ENCODE assay signal across 11 cellular contexts in the genomic region with DNA sequence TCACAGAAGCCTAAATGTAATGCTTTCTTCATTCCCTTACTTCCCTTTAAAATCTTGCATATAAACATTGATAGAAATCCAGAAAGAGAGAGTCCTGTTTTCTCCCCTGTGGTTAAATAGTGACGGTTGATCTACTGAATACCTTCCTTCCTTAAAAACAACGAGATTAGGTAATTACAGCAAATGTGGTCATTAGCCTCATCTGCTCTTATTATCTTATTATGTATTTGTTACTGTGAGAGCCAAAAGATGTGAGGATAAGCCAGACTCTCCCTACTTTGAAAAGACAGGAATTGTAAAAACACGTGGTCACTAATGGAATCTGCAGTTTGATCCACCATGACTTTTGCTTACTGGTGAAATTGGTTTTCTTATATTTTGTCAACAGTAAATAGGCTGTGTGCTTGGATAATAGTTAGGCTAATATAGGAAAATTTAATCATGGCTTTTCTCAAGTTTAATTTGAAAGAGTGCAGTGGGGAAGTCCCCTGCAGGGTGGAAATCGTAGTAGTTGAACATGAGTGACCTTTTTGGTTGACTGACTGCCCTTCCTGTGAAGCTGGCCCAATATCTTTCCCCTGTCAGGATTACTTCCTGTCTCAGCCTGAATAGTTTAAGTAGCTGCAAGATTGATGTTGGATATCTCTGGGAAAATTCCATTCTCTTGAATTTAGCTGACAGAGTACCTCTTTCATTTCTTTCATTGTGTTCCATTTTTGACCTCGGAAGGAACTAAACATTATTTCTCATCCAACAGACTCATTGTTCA.
DNase-seq lines count a peak whose midpoint lies in the region; ATAC-seq, FAIRE-seq and TF ChIP-seq lines count a peak whose summit lies in the region.
"Had no signal": no experiment of that assay in that cellular context is flagged by ENCODE, and none has a peak within 500 bp of the region (broad histone marks: within the 10 kb centered on the region; RNA-seq: fewer than 3 reads in every experiment).

No MANE protein-coding gene starts in this region.

- no peaks in the 10 kb centered on the region for H3K27me3 ChIP-seq in A673 (replicated peaks; ENCODE audit: insufficient read depth, low read depth, low read length, poor library complexity)
- no peaks in the 10 kb centered on the region for H3K27me3 ChIP-seq in tibial nerve
- H3K27me3 ChIP-seq in testis = no peaks in the 10 kb centered on the region

- peak; percentile 81 for DNase-seq in A673 (ENCODE audit: low spot score)
- no peak for DNase-seq in GM12892 (ENCODE audit: insufficient read length)
- DNase-seq in left kidney (ENCODE audit: low read depth, low spot score) = peak; percentile 53
- DNase-seq in tibial nerve (ENCODE audit: low spot score in 2 of 2) = no peak
- DNase-seq in testis = no peak
- no peak for DNase-seq in stimulated activated CD4-positive, alpha-beta T cell treated with anti-CD3 and anti-CD28 coated beads, Interleukin-2, amount 100 ng/mL, for 48 hours
- no peak for DNase-seq in NCI-H2196 (lab: John Stamatoyannopoulos, UW; ENCODE audit: unreplicated experiment)
- DNase-seq: C1 segment of cervical spinal cord, hypothalamus had no signal

- H3K4me1 ChIP-seq in A673 (ENCODE audit: insufficient read depth, low read length, poor library complexity, severe bottlenecking) = peaks cover 69% of the 10 kb centered on the region
- peaks cover 3 to 77% (median 45%) of the 10 kb centered on the region in 4 donors for H3K4me1 ChIP-seq in tibial nerve
- peaks cover 14% of the 10 kb centered on the region for H3K4me1 ChIP-seq in testis

- POLR2A ChIA-PET in A673 (lab: Charles Lee; ENCODE audit: low non-redundant PET) = no interaction called here

- CTCF ChIA-PET in A673 (lab: Charles Lee) = no interaction called here

- H3K4me3 ChIP-seq in A673 (ENCODE audit: low read depth, low read length, poor library complexity, severe bottlenecking) = peak overlapping the region; percentile 6
- H3K4me3 ChIP-seq in tibial nerve = no peak overlapping the region
- H3K4me3 ChIP-seq in testis = no peak overlapping the region

- no peaks in the 10 kb centered on the region for H3K9me3 ChIP-seq in A673 (ENCODE audit: low read depth, low read length, poor library complexity, severe bottlenecking)
- no peaks in the 10 kb centered on the region for H3K9me3 ChIP-seq in tibial nerve
- no peaks in the 10 kb centered on the region for H3K9me3 ChIP-seq in testis

- peak; percentile 94 for FAIRE-seq in GM12892 (lab: Jason Lieb, UNC)

- H3K36me3 ChIP-seq in A673 (ENCODE audit: insufficient read depth, low read length, poor library complexity, severe bottlenecking) (no peaks in the 10 kb centered on the region), tibial nerve (no peaks in the 10 kb centered on the region), testis (ENCODE audit: low read depth, missing control alignments) (no peaks in the 10 kb centered on the region)

- no peak for TF ChIP-seq EP300 in tibial nerve (IDR thresholded peaks at IDR 0.05)

- no TSS peak for BruUV-seq in A673 (replicated peaks; lab: Mats Ljungman, UMichigan)

- TF ChIP-seq CTCF in A673 (conservative IDR thresholded peaks at IDR 0.05; ENCODE audit: low read depth, low read length) (no peak), tibial nerve (IDR thresholded peaks at IDR 0.05) (no peak), testis (IDR thresholded peaks at IDR 0.05) (no peak)

- ATAC-seq in SK-N-SH treated with all-trans-retinoic acid at 6 μM for 48 hours = no peak

- intact Hi-C loops in A673 (cut with micrococcal nuclease; ENCODE audit: unreplicated experiment) (loop anchor here (5.0 kb wide), 1 partner anchor 41 kb away; no protein-coding TSS in a partner anchor), testis (cut with DNase I; ENCODE audit: low total_unique reads) (no loop called here)

- WGBS in tibial nerve, 2 donors = 30% methylated on average over 5 of the region's 5 CpGs
- WGBS in testis, 2 donors = 63 to 68% methylated on average over 5 of the region's 5 CpGs

- no peak for TF ChIP-seq POLR2A in GM12892 (IDR thresholded peaks at IDR 0.05; ENCODE audit: low read depth, low read length)
- no peak for TF ChIP-seq POLR2A in tibial nerve (IDR thresholded peaks at IDR 0.05)
- no peak for TF ChIP-seq POLR2A in testis (IDR thresholded peaks at IDR 0.05)

- H3K27ac ChIP-seq in A673 (ENCODE audit: low read depth, low read length, poor library complexity, severe bottlenecking) = peak overlapping the region; percentile 28
- peak overlapping the region in 2 of 4 donors; percentile 8 for H3K27ac ChIP-seq in tibial nerve
- no peak overlapping the region for H3K27ac ChIP-seq in testis
- H3K27ac ChIP-seq: parathyroid adenoma had no signal

TF ChIP-seq in SK-N-SH treated with all-trans-retinoic acid at 6 μM for 48 hours, 23 proteins besides CTCF, POLR2A, EP300 and RAD21:
- TF ChIP-seq, protein P1, sequence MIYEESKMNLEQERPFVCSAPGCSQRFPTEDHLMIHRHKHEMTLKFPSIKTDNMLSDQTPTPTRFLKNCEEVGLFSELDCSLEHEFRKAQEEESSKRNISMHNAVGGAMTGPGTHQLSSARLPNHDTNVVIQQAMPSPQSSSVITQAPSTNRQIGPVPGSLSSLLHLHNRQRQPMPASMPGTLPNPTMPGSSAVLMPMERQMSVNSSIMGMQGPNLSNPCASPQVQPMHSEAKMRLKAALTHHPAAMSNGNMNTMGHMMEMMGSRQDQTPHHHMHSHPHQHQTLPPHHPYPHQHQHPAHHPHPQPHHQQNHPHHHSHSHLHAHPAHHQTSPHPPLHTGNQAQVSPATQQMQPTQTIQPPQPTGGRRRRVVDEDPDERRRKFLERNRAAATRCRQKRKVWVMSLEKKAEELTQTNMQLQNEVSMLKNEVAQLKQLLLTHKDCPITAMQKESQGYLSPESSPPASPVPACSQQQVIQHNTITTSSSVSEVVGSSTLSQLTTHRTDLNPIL (CRISPR knock-in tag; IDR thresholded peaks at IDR 0.05; ENCODE audit: low read depth) = 0 out of 2 replicates have a peak, but pooled peaks have one; percentile 19
- TF ChIP-seq, protein P2, sequence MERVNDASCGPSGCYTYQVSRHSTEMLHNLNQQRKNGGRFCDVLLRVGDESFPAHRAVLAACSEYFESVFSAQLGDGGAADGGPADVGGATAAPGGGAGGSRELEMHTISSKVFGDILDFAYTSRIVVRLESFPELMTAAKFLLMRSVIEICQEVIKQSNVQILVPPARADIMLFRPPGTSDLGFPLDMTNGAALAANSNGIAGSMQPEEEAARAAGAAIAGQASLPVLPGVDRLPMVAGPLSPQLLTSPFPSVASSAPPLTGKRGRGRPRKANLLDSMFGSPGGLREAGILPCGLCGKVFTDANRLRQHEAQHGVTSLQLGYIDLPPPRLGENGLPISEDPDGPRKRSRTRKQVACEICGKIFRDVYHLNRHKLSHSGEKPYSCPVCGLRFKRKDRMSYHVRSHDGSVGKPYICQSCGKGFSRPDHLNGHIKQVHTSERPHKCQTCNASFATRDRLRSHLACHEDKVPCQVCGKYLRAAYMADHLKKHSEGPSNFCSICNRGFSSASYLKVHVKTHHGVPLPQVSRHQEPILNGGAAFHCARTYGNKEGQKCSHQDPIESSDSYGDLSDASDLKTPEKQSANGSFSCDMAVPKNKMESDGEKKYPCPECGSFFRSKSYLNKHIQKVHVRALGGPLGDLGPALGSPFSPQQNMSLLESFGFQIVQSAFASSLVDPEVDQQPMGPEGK (CRISPR knock-in tag; IDR thresholded peaks at IDR 0.05; ENCODE audit: borderline replicate concordance) = no peak
- peak; percentile 35; the same call in 1 of the 2 replicates for TF ChIP-seq PPARA (CRISPR knock-in tag; IDR thresholded peaks at IDR 0.05; ENCODE audit: borderline replicate concordance)
- peak; percentile 67 for TF ChIP-seq TCF4 (CRISPR knock-in tag; IDR thresholded peaks at IDR 0.05; ENCODE audit: borderline replicate concordance)
- no peak for TF ChIP-seq ZNF70 (CRISPR knock-in tag; IDR thresholded peaks at IDR 0.05)
- TF ChIP-seq, protein P3, sequence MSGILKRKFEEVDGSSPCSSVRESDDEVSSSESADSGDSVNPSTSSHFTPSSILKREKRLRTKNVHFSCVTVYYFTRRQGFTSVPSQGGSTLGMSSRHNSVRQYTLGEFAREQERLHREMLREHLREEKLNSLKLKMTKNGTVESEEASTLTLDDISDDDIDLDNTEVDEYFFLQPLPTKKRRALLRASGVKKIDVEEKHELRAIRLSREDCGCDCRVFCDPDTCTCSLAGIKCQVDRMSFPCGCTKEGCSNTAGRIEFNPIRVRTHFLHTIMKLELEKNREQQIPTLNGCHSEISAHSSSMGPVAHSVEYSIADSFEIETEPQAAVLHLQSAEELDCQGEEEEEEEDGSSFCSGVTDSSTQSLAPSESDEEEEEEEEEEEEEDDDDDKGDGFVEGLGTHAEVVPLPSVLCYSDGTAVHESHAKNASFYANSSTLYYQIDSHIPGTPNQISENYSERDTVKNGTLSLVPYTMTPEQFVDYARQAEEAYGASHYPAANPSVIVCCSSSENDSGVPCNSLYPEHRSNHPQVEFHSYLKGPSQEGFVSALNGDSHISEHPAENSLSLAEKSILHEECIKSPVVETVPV (CRISPR knock-in tag; IDR thresholded peaks at IDR 0.05) = no peak
- TF ChIP-seq SNAI2 (CRISPR knock-in tag; IDR thresholded peaks at IDR 0.05) = no peak
- TF ChIP-seq, protein P4, sequence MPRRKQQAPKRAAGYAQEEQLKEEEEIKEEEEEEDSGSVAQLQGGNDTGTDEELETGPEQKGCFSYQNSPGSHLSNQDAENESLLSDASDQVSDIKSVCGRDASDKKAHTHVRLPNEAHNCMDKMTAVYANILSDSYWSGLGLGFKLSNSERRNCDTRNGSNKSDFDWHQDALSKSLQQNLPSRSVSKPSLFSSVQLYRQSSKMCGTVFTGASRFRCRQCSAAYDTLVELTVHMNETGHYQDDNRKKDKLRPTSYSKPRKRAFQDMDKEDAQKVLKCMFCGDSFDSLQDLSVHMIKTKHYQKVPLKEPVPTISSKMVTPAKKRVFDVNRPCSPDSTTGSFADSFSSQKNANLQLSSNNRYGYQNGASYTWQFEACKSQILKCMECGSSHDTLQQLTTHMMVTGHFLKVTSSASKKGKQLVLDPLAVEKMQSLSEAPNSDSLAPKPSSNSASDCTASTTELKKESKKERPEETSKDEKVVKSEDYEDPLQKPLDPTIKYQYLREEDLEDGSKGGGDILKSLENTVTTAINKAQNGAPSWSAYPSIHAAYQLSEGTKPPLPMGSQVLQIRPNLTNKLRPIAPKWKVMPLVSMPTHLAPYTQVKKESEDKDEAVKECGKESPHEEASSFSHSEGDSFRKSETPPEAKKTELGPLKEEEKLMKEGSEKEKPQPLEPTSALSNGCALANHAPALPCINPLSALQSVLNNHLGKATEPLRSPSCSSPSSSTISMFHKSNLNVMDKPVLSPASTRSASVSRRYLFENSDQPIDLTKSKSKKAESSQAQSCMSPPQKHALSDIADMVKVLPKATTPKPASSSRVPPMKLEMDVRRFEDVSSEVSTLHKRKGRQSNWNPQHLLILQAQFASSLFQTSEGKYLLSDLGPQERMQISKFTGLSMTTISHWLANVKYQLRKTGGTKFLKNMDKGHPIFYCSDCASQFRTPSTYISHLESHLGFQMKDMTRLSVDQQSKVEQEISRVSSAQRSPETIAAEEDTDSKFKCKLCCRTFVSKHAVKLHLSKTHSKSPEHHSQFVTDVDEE (CRISPR knock-in tag; IDR thresholded peaks at IDR 0.05) = 0 out of 2 replicates have a peak, but pooled peaks have one; percentile 28
- 0 out of 2 replicates have a peak, but pooled peaks have one; percentile 11 for TF ChIP-seq ISL1 (CRISPR knock-in tag; IDR thresholded peaks at IDR 0.05)
- no peak for TF ChIP-seq ZC3H10 (CRISPR knock-in tag; IDR thresholded peaks at IDR 0.05)

Comparison
In these comparisons a context has a peak if more than half of its experiments do, and no peak if none do; other contexts are left out.
1. DNase-seq: peak in A673 (single experiment) and left kidney (single experiment); none in GM12892 (single experiment), tibial nerve (0 of 2), testis (single experiment), stimulated activated CD4-positive, alpha-beta T cell treated with anti-CD3 and anti-CD28 coated beads, Interleukin-2, amount 100 ng/mL, for 48 hours (0 of 2) and NCI-H2196 (single experiment).